8 cellular contexts compared by ENCODE assay signal in the genomic region with DNA sequence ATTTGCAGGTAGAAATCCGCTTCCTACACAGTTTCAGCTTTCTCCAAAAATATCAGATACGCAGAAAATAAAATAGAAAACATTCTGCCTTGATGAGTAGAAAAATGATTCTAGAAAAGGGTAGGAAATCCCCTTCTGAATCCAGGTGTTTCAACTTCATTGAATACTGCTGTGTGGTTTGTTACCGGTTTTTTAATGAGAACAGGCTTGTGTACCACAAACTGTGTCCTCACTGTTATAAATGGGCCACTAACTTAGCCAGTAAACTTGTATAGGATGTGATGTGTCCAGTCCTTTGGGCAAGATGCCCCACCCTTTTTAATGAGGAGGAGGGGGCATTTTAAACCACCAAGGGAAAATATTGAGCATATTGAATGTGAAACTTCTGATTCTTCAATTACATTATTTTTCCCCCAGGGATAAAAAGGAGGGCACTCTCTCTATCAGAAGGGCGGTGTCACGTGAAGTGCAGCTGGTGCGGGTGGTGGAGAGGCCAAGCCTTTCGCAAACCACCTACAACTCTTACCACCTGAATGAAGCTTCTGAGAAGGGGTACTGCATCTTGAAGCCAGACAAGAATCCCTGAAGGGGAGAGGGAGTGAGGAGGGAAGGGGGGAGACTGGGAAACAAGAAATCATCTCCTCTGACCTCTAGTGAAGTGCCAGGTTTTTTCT.
A peak's percentile ranks its signal among the peaks of the same experiment; 100 is the strongest.
DNase-seq lines count a peak whose midpoint lies in the region; ATAC-seq, FAIRE-seq and TF ChIP-seq lines count a peak whose summit lies in the region.

No MANE protein-coding gene starts in this region.

- H3K9ac ChIP-seq in stomach smooth muscle (ENCODE audit: low read length in 2 of 2): peak overlapping the region; percentile 59 to 69

- no peaks in the 10 kb centered on the region for H3K27me3 ChIP-seq in stomach smooth muscle (ENCODE audit: control insufficient read depth in 1 of 2, insufficient read depth in 2 of 2, low read length in 2 of 2)

- H3K4me3 ChIP-seq in stomach smooth muscle (ENCODE audit: low read length in 2 of 2): peak overlapping the region; percentile 84 to 91

- H3K36me3 Mint-ChIP-seq in activated naive CD4-positive, alpha-beta T cell treated with anti-CD3 and anti-CD28 coated beads, Interleukin-2, amount 50 U/mL, for 24 hours: no peaks in the 10 kb centered on the region

- peaks cover 40% of the 10 kb centered on the region for H3K27me3 Mint-ChIP-seq in activated naive CD4-positive, alpha-beta T cell treated with anti-CD3 and anti-CD28 coated beads, Interleukin-2, amount 50 U/mL, for 24 hours

- H3K4me3 Mint-ChIP-seq in activated naive CD4-positive, alpha-beta T cell treated with anti-CD3 and anti-CD28 coated beads, Interleukin-2, amount 50 U/mL, for 24 hours: peak overlapping the region; percentile 83

- peak; percentile 64 for FAIRE-seq in islet of Langerhans (lab: Jason Lieb, UNC)

- H3K36me3 ChIP-seq in stomach smooth muscle (ENCODE audit: control insufficient read depth in 2 of 2, insufficient read depth in 2 of 2, low read length in 2 of 2): no peaks in the 10 kb centered on the region

- DNase-seq in GM13976 (ENCODE audit: low spot score) (peak; percentile 48), DMS79 (lab: John Stamatoyannopoulos, UW) (no peak), KG1 (lab: John Stamatoyannopoulos, UW) (no peak)

- peak overlapping the region; percentile 43 for H3K27ac ChIP-seq in stomach smooth muscle (ENCODE audit: low read length)

- peaks cover 3% of the 10 kb centered on the region for H3K4me1 ChIP-seq in stomach smooth muscle (ENCODE audit: control insufficient read depth, insufficient read depth, low read length)

- H3K9me3 ChIP-seq in stomach smooth muscle (ENCODE audit: control insufficient read depth in 2 of 2, low read length in 2 of 2): no peaks in the 10 kb centered on the region

- ATAC-seq in GM21360 (IDR thresholded peaks at IDR 0.05; ENCODE audit: unreplicated experiment) (peak; percentile 36), HG03520 (IDR thresholded peaks at IDR 0.05; ENCODE audit: unreplicated experiment) (peak; percentile 32)

- no peaks in the 10 kb centered on the region for H3K9me3 Mint-ChIP-seq in activated naive CD4-positive, alpha-beta T cell treated with anti-CD3 and anti-CD28 coated beads, Interleukin-2, amount 50 U/mL, for 24 hours

- H3K27ac Mint-ChIP-seq in activated naive CD4-positive, alpha-beta T cell treated with anti-CD3 and anti-CD28 coated beads, Interleukin-2, amount 50 U/mL, for 24 hours: peak overlapping the region; percentile 85

- TF ChIP-seq CTCF in GM13976 (IDR thresholded peaks at IDR 0.05; ENCODE audit: borderline replicate concordance, control extremely low read depth, extremely low read depth, insufficient read depth, missing control alignments): no peak

- in situ Hi-C loops in GM13976 (cut with MboI; ENCODE audit: low sequenced_read_pairs, unreplicated experiment): loop anchor here (25.0 kb wide), 1 partner anchor 972 kb away; the partner anchor contains the start of gene PPA2

- H3K4me1 Mint-ChIP-seq in activated naive CD4-positive, alpha-beta T cell treated with anti-CD3 and anti-CD28 coated beads, Interleukin-2, amount 50 U/mL, for 24 hours: peaks cover 31% of the 10 kb centered on the region
